In the genomic region with DNA sequence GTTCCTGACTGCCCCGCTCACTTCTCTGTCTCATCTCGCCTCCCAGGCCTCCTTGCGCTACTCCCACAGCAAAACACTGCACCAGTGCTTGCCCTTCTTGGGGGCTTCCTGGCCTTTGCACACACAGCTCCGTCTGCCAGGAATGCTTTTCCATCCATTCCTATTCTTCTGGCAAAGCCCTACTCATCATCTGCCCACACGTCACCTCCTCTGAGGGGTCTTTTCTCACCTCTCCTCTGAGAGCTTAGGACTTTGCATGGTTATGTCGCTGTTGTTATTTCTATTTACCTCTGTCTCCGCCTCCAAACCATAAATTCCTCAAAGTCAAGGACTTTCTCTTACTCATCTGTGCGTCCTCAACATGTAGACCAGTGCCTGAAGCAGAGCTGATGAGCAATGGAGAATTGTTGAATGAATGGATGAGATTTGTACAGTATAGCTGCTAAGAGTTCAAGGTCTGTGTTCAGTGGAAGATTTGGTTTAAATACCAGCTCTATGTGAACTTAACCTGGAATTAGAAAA, we compare ENCODE assay signal across 10 cellular contexts. TPM values are rescaled to one million over a fixed set of nuclear protein-coding genes. Genes with fewer than 3 reads are reported as not detected.
DNase-seq lines count a peak whose midpoint lies in the region; ATAC-seq and TF ChIP-seq lines count a peak whose summit lies in the region.
"Had no signal": no experiment of that assay in that cellular context is flagged by ENCODE, and none has a peak within 500 bp of the region (broad histone marks: within the 10 kb centered on the region; RNA-seq: fewer than 3 reads in every experiment).

No MANE protein-coding gene starts in this region.

- in situ Hi-C loops in mammary epithelial cell (cut with MboI; ENCODE audit: low sequenced_read_pairs in 2 of 2), result loop anchor here (10.0 kb wide), 2 partner anchors 206 to 426 kb away; no protein-coding TSS in a partner anchor
- in situ Hi-C loops in ACHN (cut with HindIII; ENCODE audit: low pct_ligation_motif_present, low pct_unique_long_range_greater_than_20kb, low sequenced_read_pairs), result no loop called here

- peaks cover 48% of the 10 kb centered on the region for H3K4me1 Mint-ChIP-seq in activated naive CD4-positive, alpha-beta T cell treated with anti-CD3 and anti-CD28 coated beads for 36 hours (ENCODE audit: low read depth)

- H3K4me1 ChIP-seq in mammary epithelial cell (ENCODE audit: insufficient read depth, low read length) (peaks cover 47% of the 10 kb centered on the region), muscle layer of colon (ENCODE audit: insufficient read depth, low read length) (peaks cover 64% of the 10 kb centered on the region), tibial artery (peaks cover 0 to 49% (median 40%) of the 10 kb centered on the region in 4 donors), mucosa of descending colon (ENCODE audit: low read depth) (peaks cover 39% of the 10 kb centered on the region)

- no peak overlapping the region for H3K9ac ChIP-seq in mammary epithelial cell (ENCODE audit: insufficient read depth, low read length)
- H3K9ac ChIP-seq in muscle layer of colon (ENCODE audit: low read length), result peak overlapping the region; percentile 80

- no peak for TF ChIP-seq CTCF in mammary epithelial cell (conservative IDR thresholded peaks at IDR 0.05 in 1 of 2, IDR thresholded peaks at IDR 0.05 in 1 of 2; ENCODE audit: extremely low read depth in 1 of 2, insufficient read depth in 1 of 2, low read depth in 1 of 2, low read length in 2 of 2)
- TF ChIP-seq CTCF in tibial artery (IDR thresholded peaks at IDR 0.05), result no peak
- no peak for TF ChIP-seq CTCF in mucosa of descending colon (IDR thresholded peaks at IDR 0.05)

- intact Hi-C loops in activated naive CD4-positive, alpha-beta T cell treated with anti-CD3 and anti-CD28 coated beads for 36 hours (cut with micrococcal nuclease), result loop anchor here (1.0 kb wide), 1 partner anchor 8 kb away; no protein-coding TSS in a partner anchor
- intact Hi-C loops in mammary epithelial cell (cut with micrococcal nuclease) (no loop called here), tibial artery (cut with DNase I; ENCODE audit: low total_unique reads) (no loop called here), mucosa of descending colon (cut with DNase I, micrococcal nuclease) (loop anchor here (10.0 kb wide), 2 partner anchors 166 to 206 kb away; no protein-coding TSS in a partner anchor)

- H3K4me3 Mint-ChIP-seq in activated naive CD4-positive, alpha-beta T cell treated with anti-CD3 and anti-CD28 coated beads for 36 hours, result no peak overlapping the region

- CTCF ChIA-PET in activated naive CD4-positive, alpha-beta T cell treated with anti-CD3 and anti-CD28 coated beads for 36 hours (lab: Charles Lee), result interaction anchor here (0.9 to 8.2 kb wide), 5 partner anchors 10 to 61 kb away, joined by 3 to 83 read pairs (median 5); no protein-coding TSS in a partner anchor
- CTCF ChIA-PET in mammary epithelial cell (lab: Charles Lee; ENCODE audit: low non-redundant PET), result no interaction called here

- peak overlapping the region; percentile 75 for H2AFZ ChIP-seq in mammary epithelial cell (ENCODE audit: low read depth, low read length)

- BruUV-seq in mammary epithelial cell (replicated peaks; lab: Mats Ljungman, UMichigan), result no TSS peak

- H3K27me3 Mint-ChIP-seq in activated naive CD4-positive, alpha-beta T cell treated with anti-CD3 and anti-CD28 coated beads for 36 hours (ENCODE audit: low read depth), result no peaks in the 10 kb centered on the region

- H3K36me3 ChIP-seq in mammary epithelial cell (ENCODE audit: insufficient read depth, low read length) (no peaks in the 10 kb centered on the region), muscle layer of colon (ENCODE audit: insufficient read depth, low read length) (no peaks in the 10 kb centered on the region), tibial artery (no peaks in the 10 kb centered on the region), mucosa of descending colon (ENCODE audit: low read depth) (no peaks in the 10 kb centered on the region)

- no peaks in the 10 kb centered on the region for H3K36me3 Mint-ChIP-seq in activated naive CD4-positive, alpha-beta T cell treated with anti-CD3 and anti-CD28 coated beads for 36 hours (ENCODE audit: low read depth)

- H3K9me3 Mint-ChIP-seq in activated naive CD4-positive, alpha-beta T cell treated with anti-CD3 and anti-CD28 coated beads for 36 hours, result no peaks in the 10 kb centered on the region

- dilution Hi-C loops in mammary epithelial cell (cut with HindIII; ENCODE audit: low sequenced_read_pairs), result no loop called here

- no peaks in the 10 kb centered on the region for H3K79me2 ChIP-seq in mammary epithelial cell (ENCODE audit: insufficient read depth, low read length)

- H3K9me3 ChIP-seq in mammary epithelial cell (replicated peaks; ENCODE audit: insufficient read depth, low read length), result no peaks in the 10 kb centered on the region
- no peaks in the 10 kb centered on the region for H3K9me3 ChIP-seq in muscle layer of colon (ENCODE audit: low read length)
- no peaks in the 10 kb centered on the region for H3K9me3 ChIP-seq in tibial artery
- no peaks in the 10 kb centered on the region for H3K9me3 ChIP-seq in mucosa of descending colon

- H4K20me1 ChIP-seq in mammary epithelial cell (ENCODE audit: insufficient read depth, low read length), result no peaks in the 10 kb centered on the region

- 51% methylated on average over 7 of the region's 8 CpGs for WGBS in mammary epithelial cell (ENCODE audit: low coverage, missing lambda C conversion rate)

- peak overlapping the region; percentile 44 for H3K27ac Mint-ChIP-seq in activated naive CD4-positive, alpha-beta T cell treated with anti-CD3 and anti-CD28 coated beads for 36 hours

- peak overlapping the region; percentile 43 for H3K4me2 ChIP-seq in mammary epithelial cell (ENCODE audit: insufficient read depth, low read depth, low read length)

- no peak for DNase-seq in activated naive CD4-positive, alpha-beta T cell treated with anti-CD3 and anti-CD28 coated beads for 36 hours
- no peak for DNase-seq in activated naive CD4-positive, alpha-beta T cell (lab: John Stamatoyannopoulos, UW)
- no peak for DNase-seq in mammary epithelial cell
- no peak for DNase-seq in tibial artery
- no peak for DNase-seq in mucosa of descending colon
- DNase-seq in NCI-H1694 (lab: John Stamatoyannopoulos, UW), result no peak
- no peak for DNase-seq in ACHN
- DNase-seq: NCI-H524 treated with DMSO at 0.1 percent for 48 hours had no signal

- H3K4me3 ChIP-seq in mammary epithelial cell (replicated peaks in 1 of 3; ENCODE audit: insufficient read depth in 1 of 3, low read depth in 2 of 3, low read length in 3 of 3) (no peak overlapping the region), muscle layer of colon (ENCODE audit: low read depth in 1 of 2, low read length in 2 of 2) (peak overlapping the region in 1 of 2 donors; percentile 40), tibial artery (peak overlapping the region; percentile 18 to 36), mucosa of descending colon (no peak overlapping the region)

- H3K27ac ChIP-seq in mammary epithelial cell (ENCODE audit: insufficient read depth, low read depth, low read length) (no peak overlapping the region), muscle layer of colon (ENCODE audit: low read depth, low read length) (peak overlapping the region; percentile 93), tibial artery (peak overlapping the region; percentile 91 to 94)

- no peak for ATAC-seq in mucosa of descending colon

- H3K27me3 ChIP-seq in mammary epithelial cell (ENCODE audit: insufficient read depth, low read length), result no peaks in the 10 kb centered on the region
- no peaks in the 10 kb centered on the region for H3K27me3 ChIP-seq in muscle layer of colon (ENCODE audit: control insufficient read depth in 1 of 2, insufficient read depth in 2 of 2, low read length in 2 of 2)
- H3K27me3 ChIP-seq in tibial artery, result no peaks in the 10 kb centered on the region

RNA-seq across cellular contexts. Expression of gene BTG2, which starts 26.4 kb away (rescaled TPM):
- total RNA-seq in activated naive CD4-positive, alpha-beta T cell treated with anti-CD3 and anti-CD28 coated beads for 36 hours, result 100 to 1,000 TPM; 106 to 109 TPM
- 100 to 1,000 TPM in 1 of 2 donors, 10 to 100 TPM in 1; 74.8 to 107 TPM for total RNA-seq in mammary epithelial cell
- polyA plus RNA-seq in mammary epithelial cell, result 47.2 TPM
- 57.2 TPM for polyA minus RNA-seq in mammary epithelial cell
- 100 to 1,000 TPM in 1 of 3 donors, 10 to 100 TPM in 2; 65.7 to 406 (median 69.1) TPM for total RNA-seq in mucosa of descending colon

RNA-seq across cellular contexts. Expression of gene CHIT1, which starts 49.5 kb away (rescaled TPM):
- total RNA-seq in activated naive CD4-positive, alpha-beta T cell treated with anti-CD3 and anti-CD28 coated beads for 36 hours, result 1 to 10 TPM; 1.1 to 1.3 TPM
- total RNA-seq in mammary epithelial cell, result under 1 TPM in 1 of 2 donors, not detected in 1; under 0.01 TPM
- polyA plus RNA-seq in mammary epithelial cell, result not detected
- polyA minus RNA-seq in mammary epithelial cell, result not detected
- total RNA-seq in mucosa of descending colon, result under 1 TPM in 2 of 3 donors, not detected in 1; 0.13 to 0.96 TPM
- polyA plus RNA-seq: BJ had no signal

Comparison
In these comparisons a context has a peak if more than half of its experiments do, and no peak if none do; other contexts are left out.
1. H3K4me3 ChIP-seq: peak in tibial artery (2 of 2); none in mammary epithelial cell (0 of 3) and mucosa of descending colon (single experiment).
2. intact Hi-C loops: an anchor here in activated naive CD4-positive, alpha-beta T cell treated with anti-CD3 and anti-CD28 coated beads for 36 hours (1.0 kb wide) and mucosa of descending colon (10.0 kb wide); none called in mammary epithelial cell and tibial artery.